In the genomic region with DNA sequence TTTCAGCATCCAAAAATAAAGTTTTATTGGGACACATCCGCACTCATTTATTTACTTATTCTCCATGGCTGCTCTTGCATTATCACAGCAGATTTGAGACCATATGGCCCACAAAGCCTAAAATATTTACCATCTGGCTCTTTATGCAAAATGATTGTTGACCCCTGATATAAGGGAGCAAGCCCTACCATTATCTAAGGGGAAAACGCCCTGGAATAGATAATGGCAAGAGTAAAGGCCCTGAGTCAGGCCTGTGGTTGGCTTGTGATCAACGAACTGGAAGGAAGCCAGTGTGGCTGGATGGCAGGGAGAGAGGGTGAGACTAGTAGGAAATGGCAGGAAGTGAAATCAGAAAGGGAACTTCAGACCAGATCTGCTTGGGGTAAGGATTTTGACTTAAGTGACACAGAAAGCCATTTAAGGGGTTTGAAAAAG, we compare ENCODE assay signal across 8 cellular contexts. TPM values are rescaled to one million over a fixed set of nuclear protein-coding genes. Genes with fewer than 3 reads are reported as not detected.
DNase-seq lines count a peak whose midpoint lies in the region; ATAC-seq, FAIRE-seq and TF ChIP-seq lines count a peak whose summit lies in the region.

No MANE protein-coding gene starts in this region.

- H3K9ac ChIP-seq in adipocyte (ENCODE audit: low read length), result no peak overlapping the region

- peaks cover 2% of the 10 kb centered on the region for H3K4me1 ChIP-seq in adipocyte (ENCODE audit: control insufficient read depth, insufficient read depth, low read length)
- H3K4me1 ChIP-seq in lower lobe of right lung, result peaks cover 2% of the 10 kb centered on the region
- H3K4me1 ChIP-seq in esophagus muscularis mucosa, result no peaks in the 10 kb centered on the region
- no peaks in the 10 kb centered on the region for H3K4me1 ChIP-seq in Caco-2

- H3K36me3 ChIP-seq in adipocyte (ENCODE audit: control insufficient read depth, insufficient read depth, low read length, severe bottlenecking) (no peaks in the 10 kb centered on the region), lower lobe of right lung (no peaks in the 10 kb centered on the region), esophagus muscularis mucosa (no peaks in the 10 kb centered on the region), Caco-2 (ENCODE audit: control insufficient read depth, insufficient read depth, low read length) (no peaks in the 10 kb centered on the region)

- no peak overlapping the region for H3K4me3 Mint-ChIP-seq in naive thymus-derived CD8-positive, alpha-beta T cell
- no peak overlapping the region for H3K4me3 Mint-ChIP-seq in Caco-2 (ENCODE audit: unreplicated experiment)

- 54% methylated on average over 3 of the region's 3 CpGs for WGBS in esophagus muscularis mucosa

- no peak for TF ChIP-seq CTCF in lower lobe of right lung (IDR thresholded peaks at IDR 0.05)
- TF ChIP-seq CTCF in esophagus muscularis mucosa (IDR thresholded peaks at IDR 0.05), result no peak
- TF ChIP-seq CTCF in Caco-2 (IDR thresholded peaks at IDR 0.05; ENCODE audit: insufficient read depth in 1 of 2, low read depth in 1 of 2, low read length in 1 of 2, severe bottlenecking in 1 of 2, unreplicated experiment in 1 of 2), result no peak

- H3K27ac Mint-ChIP-seq in naive thymus-derived CD8-positive, alpha-beta T cell, result no peak overlapping the region
- H3K27ac Mint-ChIP-seq in Caco-2 (ENCODE audit: unreplicated experiment), result no peak overlapping the region

- POLR2A ChIA-PET in naive thymus-derived CD8-positive, alpha-beta T cell (lab: Charles Lee), result no interaction called here
- POLR2A ChIA-PET in Caco-2 (lab: Charles Lee), result no interaction called here

- no peak for FAIRE-seq in frontal cortex (lab: Jason Lieb, UNC)

- H3K27me3 ChIP-seq in adipocyte (replicated peaks; ENCODE audit: control insufficient read depth, insufficient read depth, low read length), result no peaks in the 10 kb centered on the region
- H3K27me3 ChIP-seq in lower lobe of right lung (ENCODE audit: low read depth), result no peaks in the 10 kb centered on the region
- no peaks in the 10 kb centered on the region for H3K27me3 ChIP-seq in esophagus muscularis mucosa
- H3K27me3 ChIP-seq in Caco-2 (replicated peaks; ENCODE audit: control insufficient read depth, insufficient read depth, low read length), result no peaks in the 10 kb centered on the region

- H3K27ac ChIP-seq in lower lobe of right lung, result no peak overlapping the region
- no peak overlapping the region for H3K27ac ChIP-seq in esophagus muscularis mucosa (replicated peaks in 1 of 4)

- H3K9me3 Mint-ChIP-seq in naive thymus-derived CD8-positive, alpha-beta T cell, result no peaks in the 10 kb centered on the region
- no peaks in the 10 kb centered on the region for H3K9me3 Mint-ChIP-seq in Caco-2 (ENCODE audit: unreplicated experiment)

- H3K4me3 ChIP-seq in adipocyte (ENCODE audit: low read length), result no peak overlapping the region
- no peak overlapping the region for H3K4me3 ChIP-seq in lower lobe of right lung
- no peak overlapping the region for H3K4me3 ChIP-seq in esophagus muscularis mucosa
- no peak overlapping the region for H3K4me3 ChIP-seq in Caco-2 (ENCODE audit: low read depth, low read length)

- peak; percentile 62 to 68 for ATAC-seq in lower lobe of right lung
- ATAC-seq in naive thymus-derived CD8-positive, alpha-beta T cell, result no peak

- TF ChIP-seq EP300 in esophagus muscularis mucosa (IDR thresholded peaks at IDR 0.05), result no peak

- CTCF ChIA-PET in Caco-2 (lab: Charles Lee), result no interaction called here

- DNase-seq in CMK (ENCODE audit: low read depth) (peak; percentile 58), MV-4-11 (lab: John Stamatoyannopoulos, UW) (peak; percentile 97), adipocyte (ENCODE audit: low read depth) (peak; percentile 34), lower lobe of right lung (peak; percentile 65), frontal cortex (ENCODE audit: low spot score in 2 of 2) (no peak), esophagus muscularis mucosa (ENCODE audit: extremely low spot score) (no peak), Caco-2 (no peak)
- no peak for DNase-seq in naive thymus-derived CD8-positive, alpha-beta T cell

- intact Hi-C loops in lower lobe of right lung (cut with DNase I), result no loop called here
- intact Hi-C loops in esophagus muscularis mucosa (cut with DNase I), result no loop called here
- intact Hi-C loops in Caco-2 (cut with micrococcal nuclease; ENCODE audit: unreplicated experiment), result loop anchor here (5.0 kb wide), 1 partner anchor 280 kb away; no protein-coding TSS in a partner anchor

- BruUV-seq in Caco-2 (replicated peaks; lab: Mats Ljungman, UMichigan), result no TSS peak

- H3K9me3 ChIP-seq in adipocyte (ENCODE audit: control insufficient read depth, low read length) (no peaks in the 10 kb centered on the region), lower lobe of right lung (no peaks in the 10 kb centered on the region), esophagus muscularis mucosa (no peaks in the 10 kb centered on the region), Caco-2 (no peaks in the 10 kb centered on the region)

- no peaks in the 10 kb centered on the region for H3K36me3 Mint-ChIP-seq in naive thymus-derived CD8-positive, alpha-beta T cell
- H3K36me3 Mint-ChIP-seq in Caco-2 (ENCODE audit: insufficient read depth, unreplicated experiment), result no peaks in the 10 kb centered on the region

- peaks cover 0 to 4% (median 0%) of the 10 kb centered on the region in 5 donors for H3K27me3 Mint-ChIP-seq in naive thymus-derived CD8-positive, alpha-beta T cell
- peaks cover 7% of the 10 kb centered on the region for H3K27me3 Mint-ChIP-seq in Caco-2 (ENCODE audit: insufficient read depth, unreplicated experiment)

- no peak for TF ChIP-seq POLR2A in esophagus muscularis mucosa (IDR thresholded peaks at IDR 0.05; ENCODE audit: low read depth)

- H3K4me1 Mint-ChIP-seq in naive thymus-derived CD8-positive, alpha-beta T cell, result no peaks in the 10 kb centered on the region
- H3K4me1 Mint-ChIP-seq in Caco-2 (ENCODE audit: low read depth, unreplicated experiment), result no peaks in the 10 kb centered on the region

RNA-seq across cellular contexts. Expression of gene DMXL2, which starts 24.6 kb away (rescaled TPM):
- total RNA-seq in lower lobe of right lung (68.3 TPM), frontal cortex (147 TPM), esophagus muscularis mucosa (10 to 100 TPM; 18.8 to 26.6 (median 19.3) TPM), Caco-2 (2022) (7.5 TPM in 2 replicates)
- total RNA-seq in naive thymus-derived CD8-positive, alpha-beta T cell, result 10 to 100 TPM in 1 of 2 experiments, 1 to 10 TPM in 1; 6.7 to 10.2 TPM
- 1 to 10 TPM in 2 of 3 donors, under 1 TPM in 1; 0.68 to 1.7 (median 1.6) TPM for polyA plus RNA-seq in naive thymus-derived CD8-positive, alpha-beta T cell

RNA-seq across cellular contexts. Expression of gene SCG3, which starts 34.2 kb away (rescaled TPM):
- 0.18 TPM for total RNA-seq in lower lobe of right lung
- total RNA-seq in frontal cortex, result 37.9 TPM
- total RNA-seq in naive thymus-derived CD8-positive, alpha-beta T cell, result not detected
- polyA plus RNA-seq in naive thymus-derived CD8-positive, alpha-beta T cell, result not detected
- 1 to 10 TPM in 1 of 4 donors, under 1 TPM in 3; 0.23 to 1.2 (median 0.43) TPM for total RNA-seq in esophagus muscularis mucosa
- not detected in 2 replicates for total RNA-seq in Caco-2 (2022)

Comparison
In these comparisons a context has a peak if more than half of its experiments do, and no peak if none do; other contexts are left out.
1. DNase-seq: peak in CMK (single experiment), MV-4-11 (single experiment), adipocyte (single experiment) and lower lobe of right lung (single experiment); none in frontal cortex (0 of 2), naive thymus-derived CD8-positive, alpha-beta T cell (0 of 10), esophagus muscularis mucosa (single experiment) and Caco-2 (0 of 2).
2. ATAC-seq: peak in lower lobe of right lung (2 of 2); none in naive thymus-derived CD8-positive, alpha-beta T cell (0 of 2).
3. RNA of gene SCG3, which starts 34.2 kb away (total RNA-seq): 37.9 TPM in frontal cortex (single experiment); 0.23 to 1.2 TPM in esophagus muscularis mucosa, 0.18 TPM in lower lobe of right lung (single experiment), not detected in naive thymus-derived CD8-positive, alpha-beta T cell and not detected in Caco-2; every median in the first group is over 10 times any median in the second.